11 cellular contexts compared by ENCODE assay signal in genomic region chr3:124978627-124979026, GRCh38. TPM values are rescaled to one million over a fixed set of nuclear protein-coding genes. Genes with fewer than 3 reads are reported as not detected.
"Had no signal": no experiment of that assay in that cellular context is flagged by ENCODE, and none has a peak within 500 bp of the region (broad histone marks: within the 10 kb centered on the region; RNA-seq: fewer than 3 reads in every experiment).

No MANE protein-coding gene starts in this region.

- H3K4me3 ChIP-seq: GM23248, GM23338, HAP-1 had no signal

- H3K4me1 ChIP-seq: HAP-1 had no signal

- H3K4me2 ChIP-seq: GM23338 had no signal

- H3K36me3 ChIP-seq: HAP-1 had no signal

- H3K9me3 Mint-ChIP-seq: GM23338, HFFc6 had no signal

- H3K27ac ChIP-seq: GM23248 had no signal

- ATAC-seq: GM23338, HCT116 had no signal

- FAIRE-seq: H1, H54 had no signal

- H3K9me3 ChIP-seq: HAP-1 had no signal

- H3K27ac Mint-ChIP-seq: GM23338, H9, HFFc6 had no signal

- H3K4me3 Mint-ChIP-seq: GM23338, H9, HFFc6 had no signal

- DNase-seq: GM23248, GOT3, H7, H9, HCEC 1CT, HFFc6 had no signal

RNA-seq across cellular contexts. Expression of gene MUC13, which starts 44.1 kb away (rescaled TPM):
- total RNA-seq: GM23338, H1, H7, H9 had no signal
- polyA plus RNA-seq: GM23338, H1 had no signal
